Comparison of ENCODE assay signal across 9 cellular contexts in the genomic region with DNA sequence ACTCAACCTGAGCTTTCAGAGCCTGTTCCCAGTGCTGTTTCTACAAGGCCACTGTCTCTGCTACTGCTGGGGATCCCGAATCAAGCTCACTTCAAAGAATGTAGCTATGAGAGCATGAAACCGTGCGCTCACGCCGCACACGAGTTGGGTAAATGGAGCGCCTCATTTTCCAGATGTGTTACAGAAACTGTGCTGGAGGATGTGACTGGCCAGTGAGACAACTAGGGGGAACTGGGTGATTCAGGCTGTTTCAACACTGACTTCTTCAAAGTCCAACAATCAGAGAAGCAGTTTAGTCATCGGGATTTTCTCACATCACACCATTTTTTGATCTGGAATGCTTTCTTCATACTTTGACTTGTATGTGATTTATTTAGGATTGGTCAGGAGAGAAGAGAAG. TPM values are rescaled to one million over a fixed set of nuclear protein-coding genes. Genes with fewer than 3 reads are reported as not detected.
DNase-seq lines count a peak whose midpoint lies in the region; ATAC-seq and TF ChIP-seq lines count a peak whose summit lies in the region.
"Had no signal": no experiment of that assay in that cellular context is flagged by ENCODE, and none has a peak within 500 bp of the region (broad histone marks: within the 10 kb centered on the region; RNA-seq: fewer than 3 reads in every experiment).

No MANE protein-coding gene starts in this region.

- POLR2A ChIA-PET in WTC11 (lab: Charles Lee), result interaction anchor here (1.6 kb wide), 1 partner anchor 13 kb away, joined by 4 read pairs; no protein-coding TSS in a partner anchor

- intact Hi-C loops in esophagus muscularis mucosa (cut with DNase I) (loop anchor here (5.0 kb wide), 1 partner anchor 63 kb away; no protein-coding TSS in a partner anchor), left colon (cut with DNase I, micrococcal nuclease) (no loop called here)

- H3K27ac Mint-ChIP-seq in osteocyte (ENCODE audit: unreplicated experiment), result peak overlapping the region; percentile 19
- no peak overlapping the region for H3K27ac Mint-ChIP-seq in WTC11

- H3K36me3 ChIP-seq in esophagus muscularis mucosa, result no peaks in the 10 kb centered on the region

- no peaks in the 10 kb centered on the region for H3K9me3 Mint-ChIP-seq in osteocyte (ENCODE audit: unreplicated experiment)
- no peaks in the 10 kb centered on the region for H3K9me3 Mint-ChIP-seq in WTC11

- H3K27me3 Mint-ChIP-seq in osteocyte (ENCODE audit: unreplicated experiment) (no peaks in the 10 kb centered on the region), WTC11 (ENCODE audit: low read depth) (peaks cover 15% of the 10 kb centered on the region)

- H3K4me3 Mint-ChIP-seq in osteocyte (ENCODE audit: unreplicated experiment) (no peak overlapping the region), WTC11 (no peak overlapping the region)

- TF ChIP-seq CTCF in esophagus muscularis mucosa (IDR thresholded peaks at IDR 0.05), result no peak
- no peak for TF ChIP-seq CTCF in osteocyte (IDR thresholded peaks at IDR 0.05)
- TF ChIP-seq CTCF in WTC11 (IDR thresholded peaks at IDR 0.05), result no peak

- WGBS in esophagus muscularis mucosa, result 60% methylated on average over 8 of the region's 8 CpGs

- H3K36me3 Mint-ChIP-seq in osteocyte (ENCODE audit: unreplicated experiment) (no peaks in the 10 kb centered on the region), WTC11 (no peaks in the 10 kb centered on the region)

- peak overlapping the region; percentile 66 to 93 (median 82) for H3K27ac ChIP-seq in esophagus muscularis mucosa (replicated peaks in 1 of 4)
- H3K27ac ChIP-seq: KMS-11 had no signal

- H3K4me1 Mint-ChIP-seq in osteocyte (ENCODE audit: unreplicated experiment) (peaks cover 33% of the 10 kb centered on the region), WTC11 (peaks cover 50% of the 10 kb centered on the region)

- CTCF ChIA-PET in WTC11 (lab: Charles Lee), result interaction anchor here (1.2 to 1.6 kb wide), 5 partner anchors 75 to 332 kb away, joined by 3 to 5 read pairs (median 4); no protein-coding TSS in a partner anchor

- no peak overlapping the region for H3K4me3 ChIP-seq in esophagus muscularis mucosa

- H3K9me3 ChIP-seq in esophagus muscularis mucosa, result no peaks in the 10 kb centered on the region

- ATAC-seq in left colon (no peak), HG03521 (IDR thresholded peaks at IDR 0.05; ENCODE audit: unreplicated experiment) (no peak), WTC11 (no peak), GM21528 (IDR thresholded peaks at IDR 0.05; ENCODE audit: low FRiP score, unreplicated experiment) (no peak)

- TF ChIP-seq POLR2A in esophagus muscularis mucosa (IDR thresholded peaks at IDR 0.05; ENCODE audit: low read depth), result no peak

- peak; percentile 93 for DNase-seq in GM04504 (ENCODE audit: low read depth)
- DNase-seq in SIG-M5 treated with dmso at 0.1 percent for 504 hours (lab: John Stamatoyannopoulos, UW; ENCODE audit: unreplicated experiment), result peak; percentile 91
- no peak for DNase-seq in esophagus muscularis mucosa (ENCODE audit: extremely low spot score)
- no peak for DNase-seq in osteocyte (ENCODE audit: extremely low spot score, unreplicated experiment)
- DNase-seq in left colon, result no peak
- DNase-seq in WTC11 (ENCODE audit: low spot score), result no peak

- TF ChIP-seq EP300 in esophagus muscularis mucosa (IDR thresholded peaks at IDR 0.05), result no peak

- peaks cover 26 to 69% (median 58%) of the 10 kb centered on the region in 4 donors for H3K4me1 ChIP-seq in esophagus muscularis mucosa

- H3K27me3 ChIP-seq in esophagus muscularis mucosa, result no peaks in the 10 kb centered on the region

TF ChIP-seq in WTC11, 78 proteins besides CTCF, POLR2A, EP300 and RAD21 (continues in another document):
- TF ChIP-seq ZBTB21 (CRISPR knock-in tag; IDR thresholded peaks at IDR 0.05; ENCODE audit: borderline replicate concordance) (no peak), GTF2I (CRISPR knock-in tag; conservative IDR thresholded peaks at IDR 0.05) (no peak), OVOL2 (CRISPR knock-in tag; IDR thresholded peaks at IDR 0.05; ENCODE audit: borderline replicate concordance) (no peak), ZNF138 (CRISPR knock-in tag; conservative IDR thresholded peaks at IDR 0.05) (no peak), SMAD4 (CRISPR knock-in tag; IDR thresholded peaks at IDR 0.05) (no peak), MYBL2 (CRISPR knock-in tag; IDR thresholded peaks at IDR 0.05) (no peak), PRRX2 (CRISPR knock-in tag; IDR thresholded peaks at IDR 0.05) (no peak)
- TF ChIP-seq, protein P1, sequence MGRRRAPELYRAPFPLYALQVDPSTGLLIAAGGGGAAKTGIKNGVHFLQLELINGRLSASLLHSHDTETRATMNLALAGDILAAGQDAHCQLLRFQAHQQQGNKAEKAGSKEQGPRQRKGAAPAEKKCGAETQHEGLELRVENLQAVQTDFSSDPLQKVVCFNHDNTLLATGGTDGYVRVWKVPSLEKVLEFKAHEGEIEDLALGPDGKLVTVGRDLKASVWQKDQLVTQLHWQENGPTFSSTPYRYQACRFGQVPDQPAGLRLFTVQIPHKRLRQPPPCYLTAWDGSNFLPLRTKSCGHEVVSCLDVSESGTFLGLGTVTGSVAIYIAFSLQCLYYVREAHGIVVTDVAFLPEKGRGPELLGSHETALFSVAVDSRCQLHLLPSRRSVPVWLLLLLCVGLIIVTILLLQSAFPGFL (CRISPR knock-in tag; IDR thresholded peaks at IDR 0.05; ENCODE audit: borderline replicate concordance), result no peak
- TF ChIP-seq, protein P2, sequence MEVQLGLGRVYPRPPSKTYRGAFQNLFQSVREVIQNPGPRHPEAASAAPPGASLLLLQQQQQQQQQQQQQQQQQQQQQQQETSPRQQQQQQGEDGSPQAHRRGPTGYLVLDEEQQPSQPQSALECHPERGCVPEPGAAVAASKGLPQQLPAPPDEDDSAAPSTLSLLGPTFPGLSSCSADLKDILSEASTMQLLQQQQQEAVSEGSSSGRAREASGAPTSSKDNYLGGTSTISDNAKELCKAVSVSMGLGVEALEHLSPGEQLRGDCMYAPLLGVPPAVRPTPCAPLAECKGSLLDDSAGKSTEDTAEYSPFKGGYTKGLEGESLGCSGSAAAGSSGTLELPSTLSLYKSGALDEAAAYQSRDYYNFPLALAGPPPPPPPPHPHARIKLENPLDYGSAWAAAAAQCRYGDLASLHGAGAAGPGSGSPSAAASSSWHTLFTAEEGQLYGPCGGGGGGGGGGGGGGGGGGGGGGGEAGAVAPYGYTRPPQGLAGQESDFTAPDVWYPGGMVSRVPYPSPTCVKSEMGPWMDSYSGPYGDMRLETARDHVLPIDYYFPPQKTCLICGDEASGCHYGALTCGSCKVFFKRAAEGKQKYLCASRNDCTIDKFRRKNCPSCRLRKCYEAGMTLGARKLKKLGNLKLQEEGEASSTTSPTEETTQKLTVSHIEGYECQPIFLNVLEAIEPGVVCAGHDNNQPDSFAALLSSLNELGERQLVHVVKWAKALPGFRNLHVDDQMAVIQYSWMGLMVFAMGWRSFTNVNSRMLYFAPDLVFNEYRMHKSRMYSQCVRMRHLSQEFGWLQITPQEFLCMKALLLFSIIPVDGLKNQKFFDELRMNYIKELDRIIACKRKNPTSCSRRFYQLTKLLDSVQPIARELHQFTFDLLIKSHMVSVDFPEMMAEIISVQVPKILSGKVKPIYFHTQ (CRISPR knock-in tag; IDR thresholded peaks at IDR 0.05), result no peak
- TF ChIP-seq, protein P3, sequence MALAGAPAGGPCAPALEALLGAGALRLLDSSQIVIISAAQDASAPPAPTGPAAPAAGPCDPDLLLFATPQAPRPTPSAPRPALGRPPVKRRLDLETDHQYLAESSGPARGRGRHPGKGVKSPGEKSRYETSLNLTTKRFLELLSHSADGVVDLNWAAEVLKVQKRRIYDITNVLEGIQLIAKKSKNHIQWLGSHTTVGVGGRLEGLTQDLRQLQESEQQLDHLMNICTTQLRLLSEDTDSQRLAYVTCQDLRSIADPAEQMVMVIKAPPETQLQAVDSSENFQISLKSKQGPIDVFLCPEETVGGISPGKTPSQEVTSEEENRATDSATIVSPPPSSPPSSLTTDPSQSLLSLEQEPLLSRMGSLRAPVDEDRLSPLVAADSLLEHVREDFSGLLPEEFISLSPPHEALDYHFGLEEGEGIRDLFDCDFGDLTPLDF (CRISPR knock-in tag; IDR thresholded peaks at IDR 0.05), result no peak
- TF ChIP-seq, protein P4, sequence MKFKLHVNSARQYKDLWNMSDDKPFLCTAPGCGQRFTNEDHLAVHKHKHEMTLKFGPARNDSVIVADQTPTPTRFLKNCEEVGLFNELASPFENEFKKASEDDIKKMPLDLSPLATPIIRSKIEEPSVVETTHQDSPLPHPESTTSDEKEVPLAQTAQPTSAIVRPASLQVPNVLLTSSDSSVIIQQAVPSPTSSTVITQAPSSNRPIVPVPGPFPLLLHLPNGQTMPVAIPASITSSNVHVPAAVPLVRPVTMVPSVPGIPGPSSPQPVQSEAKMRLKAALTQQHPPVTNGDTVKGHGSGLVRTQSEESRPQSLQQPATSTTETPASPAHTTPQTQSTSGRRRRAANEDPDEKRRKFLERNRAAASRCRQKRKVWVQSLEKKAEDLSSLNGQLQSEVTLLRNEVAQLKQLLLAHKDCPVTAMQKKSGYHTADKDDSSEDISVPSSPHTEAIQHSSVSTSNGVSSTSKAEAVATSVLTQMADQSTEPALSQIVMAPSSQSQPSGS (CRISPR knock-in tag; IDR thresholded peaks at IDR 0.05; ENCODE audit: borderline replicate concordance, low read depth), result no peak
- TF ChIP-seq, protein P5, sequence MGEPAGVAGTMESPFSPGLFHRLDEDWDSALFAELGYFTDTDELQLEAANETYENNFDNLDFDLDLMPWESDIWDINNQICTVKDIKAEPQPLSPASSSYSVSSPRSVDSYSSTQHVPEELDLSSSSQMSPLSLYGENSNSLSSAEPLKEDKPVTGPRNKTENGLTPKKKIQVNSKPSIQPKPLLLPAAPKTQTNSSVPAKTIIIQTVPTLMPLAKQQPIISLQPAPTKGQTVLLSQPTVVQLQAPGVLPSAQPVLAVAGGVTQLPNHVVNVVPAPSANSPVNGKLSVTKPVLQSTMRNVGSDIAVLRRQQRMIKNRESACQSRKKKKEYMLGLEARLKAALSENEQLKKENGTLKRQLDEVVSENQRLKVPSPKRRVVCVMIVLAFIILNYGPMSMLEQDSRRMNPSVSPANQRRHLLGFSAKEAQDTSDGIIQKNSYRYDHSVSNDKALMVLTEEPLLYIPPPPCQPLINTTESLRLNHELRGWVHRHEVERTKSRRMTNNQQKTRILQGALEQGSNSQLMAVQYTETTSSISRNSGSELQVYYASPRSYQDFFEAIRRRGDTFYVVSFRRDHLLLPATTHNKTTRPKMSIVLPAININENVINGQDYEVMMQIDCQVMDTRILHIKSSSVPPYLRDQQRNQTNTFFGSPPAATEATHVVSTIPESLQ (CRISPR knock-in tag; IDR thresholded peaks at IDR 0.05), result no peak
- TF ChIP-seq, protein P6, sequence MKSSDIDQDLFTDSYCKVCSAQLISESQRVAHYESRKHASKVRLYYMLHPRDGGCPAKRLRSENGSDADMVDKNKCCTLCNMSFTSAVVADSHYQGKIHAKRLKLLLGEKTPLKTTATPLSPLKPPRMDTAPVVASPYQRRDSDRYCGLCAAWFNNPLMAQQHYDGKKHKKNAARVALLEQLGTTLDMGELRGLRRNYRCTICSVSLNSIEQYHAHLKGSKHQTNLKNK (CRISPR knock-in tag; IDR thresholded peaks at IDR 0.05), result no peak

RNA-seq across cellular contexts. Expression of a gene that starts 3.5 kb away (rescaled TPM):
- total RNA-seq in esophagus muscularis mucosa (10 to 100 TPM in 2 of 4 donors, 1 to 10 TPM in 2; 6.6 to 13.8 (median 10.1) TPM), osteocyte (16.3 and 24.2 TPM in 2 replicates), left colon (10 to 100 TPM; 33.8 to 52.9 TPM), WTC11 (2021) (22.3 to 25.9 TPM (median 24.0 TPM) in 3 replicates)

Comparison
In these comparisons a context has a peak if more than half of its experiments do, and no peak if none do; other contexts are left out.
1. DNase-seq: peak in GM04504 (single experiment) and SIG-M5 treated with dmso at 0.1 percent for 504 hours (single experiment); none in esophagus muscularis mucosa (single experiment), osteocyte (single experiment), left colon (0 of 2) and WTC11 (single experiment).